ENCODE assay signal across 8 cellular contexts in the genomic region with DNA sequence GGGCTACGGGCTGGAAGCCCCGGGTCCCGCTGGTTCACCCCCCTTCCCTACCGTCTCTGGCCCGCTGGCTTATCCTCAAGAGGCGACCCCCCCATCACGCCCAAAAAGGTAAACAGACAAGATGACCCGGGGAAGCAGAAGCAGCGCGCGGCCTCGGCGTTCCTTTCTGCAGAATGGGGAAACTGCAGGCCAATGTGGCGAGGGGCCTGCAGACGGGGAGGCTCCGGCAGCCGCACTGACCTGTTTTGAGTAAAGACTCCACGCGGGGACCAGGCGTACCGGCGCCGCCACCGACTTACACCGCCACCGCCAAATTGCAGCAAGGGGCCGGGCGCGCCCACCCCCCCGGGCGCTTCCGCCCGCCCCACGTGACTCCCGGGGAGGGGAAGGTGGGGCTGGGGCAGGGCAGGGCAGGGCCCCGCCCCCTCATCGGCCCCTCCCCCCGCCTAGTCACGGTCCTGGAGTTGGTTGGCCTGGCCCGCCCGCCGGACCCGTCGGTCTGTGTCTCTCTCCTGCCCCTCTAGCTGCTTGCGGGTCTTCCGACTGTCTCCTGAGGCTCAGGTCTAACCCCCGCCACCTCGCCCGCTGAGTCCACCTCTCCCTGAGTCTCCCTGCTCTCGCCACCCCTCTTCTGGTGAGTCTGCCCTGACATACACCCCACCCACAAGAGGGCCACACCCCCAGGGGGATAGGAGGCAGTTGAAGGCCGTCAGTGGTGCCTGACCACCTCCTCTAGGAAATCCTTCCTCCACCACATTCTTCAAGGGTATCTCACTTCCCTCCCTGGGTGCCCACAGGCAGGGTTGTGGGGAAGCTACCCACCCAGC. TPM values are rescaled to one million over a fixed set of nuclear protein-coding genes. Genes with fewer than 3 reads are reported as not detected.
DNase-seq lines count a peak whose midpoint lies in the region; ATAC-seq, FAIRE-seq and TF ChIP-seq lines count a peak whose summit lies in the region.

ARAP1 (minus strand) TSS at position 321 of the 827 bp plus-strand sequence. CDS start 25,280 bp downstream, outside the sequence.

- peak; percentile 91 for FAIRE-seq in urothelium cell line (lab: Jason Lieb, UNC)

- H3K9me3 ChIP-seq in right atrium auricular region, result no peaks in the 10 kb centered on the region

- no peaks in the 10 kb centered on the region for H3K36me3 ChIP-seq in right atrium auricular region

- H3K27ac ChIP-seq in right atrium auricular region, result peak within 1 kb of the TSS; percentile 24 to 76

- no peak for TF ChIP-seq CTCF in right atrium auricular region (IDR thresholded peaks at IDR 0.05)

- ATAC-seq in GM21723 (IDR thresholded peaks at IDR 0.05; ENCODE audit: unreplicated experiment), result peak; percentile 70

- peak; percentile 41 for DNase-seq in DMS153 (lab: John Stamatoyannopoulos, UW)
- DNase-seq in M059J (ENCODE audit: low read depth), result peak; percentile 89
- peak; percentile 66 to 86 (median 76) for DNase-seq in T-helper 2 cell
- DNase-seq in amygdala (lab: John Stamatoyannopoulos, UW), result peak in 50 of 56 donors; percentile 23 to 83 (median 62)
- DNase-seq in right atrium auricular region (ENCODE audit: low spot score), result peak; percentile 72
- DNase-seq in putamen (ENCODE audit: low spot score), result peak; percentile 82
- peak; percentile 92 for DNase-seq in urothelium cell line (ENCODE audit: low spot score)

- peaks cover 0 to 24% of the 10 kb centered on the region in 2 donors for H3K4me1 ChIP-seq in right atrium auricular region

- H3K27me3 ChIP-seq in right atrium auricular region, result no peaks in the 10 kb centered on the region

- H3K4me3 ChIP-seq in right atrium auricular region, result peak within 1 kb of the TSS; percentile 59 to 60

RNA-seq across cellular contexts. Expression of gene ARAP1, which starts in this region (rescaled TPM):
- total RNA-seq in M059J (2014; rRNA removed; shearing (Covaris generic)), result 17.7 and 44.7 TPM in 2 replicates
- total RNA-seq in right atrium auricular region, result 10 to 100 TPM; 74.0 to 83.8 TPM

Comparison
In these comparisons a context has a peak if more than half of its experiments do, and no peak if none do; other contexts are left out.
1. Peak in every context shown above with its lines: DNase-seq, ATAC-seq, H3K4me3 ChIP-seq and H3K27ac ChIP-seq.
2. DNase-seq: peak in every context shown above with its lines; median percentile 92 in urothelium cell line; 89 in M059J; 82 in putamen; 76 in T-helper 2 cell; 72 in right atrium auricular region; 62 in amygdala; 41 in DMS153.